In genomic region chr1:100573960-100574359, GRCh38 we compare ENCODE assay signal across 8 cellular contexts.
"Had no signal": no experiment of that assay in that cellular context is flagged by ENCODE, and none has a peak within 500 bp of the region (broad histone marks: within the 10 kb centered on the region; RNA-seq: fewer than 3 reads in every experiment).

No MANE protein-coding gene starts in this region.

- H3K27ac ChIP-seq: HL-60, KMS-11 had no signal

- DNase-seq: H9, HCEC 1CT, Karpas-422, KBM-7 had no signal

- H3K4me3 ChIP-seq: GM23338 had no signal

- ATAC-seq: GM23338, HepG2 had no signal
